In genomic region chr7:120856198-120856597, GRCh38 we compare ENCODE assay signal across 9 cellular contexts. TPM values are rescaled to one million over a fixed set of nuclear protein-coding genes. Genes with fewer than 3 reads are reported as not detected.
DNase-seq lines count a peak whose midpoint lies in the region; ATAC-seq lines count a peak whose summit lies in the region.
"Had no signal": no experiment of that assay in that cellular context is flagged by ENCODE, and none has a peak within 500 bp of the region (broad histone marks: within the 10 kb centered on the region; RNA-seq: fewer than 3 reads in every experiment).

No MANE protein-coding gene starts in this region.

- peaks cover 13% of the 10 kb centered on the region for H3K4me1 Mint-ChIP-seq in activated CD4-positive, alpha-beta T cell treated with anti-CD3 and anti-CD28 coated beads, Interleukin-2, amount 10 ng/mL, durations not matched to agents 24 days and 14 days
- peaks cover 12% of the 10 kb centered on the region for H3K4me1 Mint-ChIP-seq in activated T-helper 1 cell treated with anti-CD3 and anti-CD28 coated beads, Interleukin-12 subunit alpha, Interleukin-12 subunit beta, Interleukin-2, Interleukin-4 antibody, amounts not matched to agents 30 ng/mL and 10 ng/mL and 1 ng/mL, durations not matched to agents 14 hours and 24 hours and 36 hours (ENCODE audit: low read depth)
- peaks cover 11 to 24% of the 10 kb centered on the region in 2 donors for H3K4me1 Mint-ChIP-seq in stimulated activated naive B cell treated with anti-CD40 and anti-IgM and Interleukin-4, amounts not matched to agents 10 μg/mL and 1 μg/mL and 100 μg/mL, for 72 hours

- DNase-seq in activated CD4-positive, alpha-beta T cell treated with anti-CD3 and anti-CD28 coated beads, Interleukin-2, amount 10 ng/mL, durations not matched to agents 24 days and 14 days, result peak; percentile 12
- no peak for DNase-seq in activated CD4-positive, alpha-beta T cell treated with anti-CD3 and anti-CD28 coated beads for 48 hours
- DNase-seq in activated T-helper 1 cell treated with anti-CD3 and anti-CD28 coated beads, Interleukin-12 subunit alpha, Interleukin-12 subunit beta, Interleukin-2, Interleukin-4 antibody, amounts not matched to agents 30 ng/mL and 10 ng/mL and 1 ng/mL, durations not matched to agents 14 hours and 24 hours and 36 hours (ENCODE audit: low spot score), result no peak
- peak; percentile 53 for DNase-seq in left kidney (ENCODE audit: low read depth, low spot score)
- no peak for DNase-seq in stimulated activated naive B cell treated with anti-CD40 and anti-IgM and Interleukin-4, amounts not matched to agents 10 μg/mL and 1 μg/mL and 100 μg/mL, for 72 hours
- no peak for DNase-seq in mucosa of gallbladder (ENCODE audit: low spot score)
- no peak for DNase-seq in nucleus accumbens (lab: John Stamatoyannopoulos, UW)
- DNase-seq: stimulated activated CD4-positive, alpha-beta T cell treated with anti-CD3 and anti-CD28 coated beads, Interleukin-4, amount 100 ng/mL, for 1 hour had no signal

- H3K36me3 Mint-ChIP-seq in activated CD4-positive, alpha-beta T cell treated with anti-CD3 and anti-CD28 coated beads, Interleukin-2, amount 10 ng/mL, durations not matched to agents 24 days and 14 days (ENCODE audit: low read depth), result no peaks in the 10 kb centered on the region
- H3K36me3 Mint-ChIP-seq in activated T-helper 1 cell treated with anti-CD3 and anti-CD28 coated beads, Interleukin-12 subunit alpha, Interleukin-12 subunit beta, Interleukin-2, Interleukin-4 antibody, amounts not matched to agents 30 ng/mL and 10 ng/mL and 1 ng/mL, durations not matched to agents 14 hours and 24 hours and 36 hours (ENCODE audit: low read depth), result no peaks in the 10 kb centered on the region
- no peaks in the 10 kb centered on the region for H3K36me3 Mint-ChIP-seq in stimulated activated naive B cell treated with anti-CD40 and anti-IgM and Interleukin-4, amounts not matched to agents 10 μg/mL and 1 μg/mL and 100 μg/mL, for 72 hours

- no peak for ATAC-seq in stimulated activated naive B cell treated with anti-CD40 and anti-IgM and Interleukin-4, amounts not matched to agents 10 μg/mL and 1 μg/mL and 100 μg/mL, for 72 hours (replicated peaks)
- no peak for ATAC-seq in HG03196 (IDR thresholded peaks at IDR 0.05; ENCODE audit: unreplicated experiment)

- intact Hi-C loops in activated CD4-positive, alpha-beta T cell treated with anti-CD3 and anti-CD28 coated beads, Interleukin-2, amount 10 ng/mL, durations not matched to agents 24 days and 14 days (cut with micrococcal nuclease), result loop anchor here (5.0 kb wide), 2 partner anchors 49 to 96 kb away; partner anchors contain the start of gene ING3
- intact Hi-C loops in activated T-helper 1 cell treated with anti-CD3 and anti-CD28 coated beads, Interleukin-12 subunit alpha, Interleukin-12 subunit beta, Interleukin-2, Interleukin-4 antibody, amounts not matched to agents 30 ng/mL and 10 ng/mL and 1 ng/mL, durations not matched to agents 14 hours and 24 hours and 36 hours (cut with micrococcal nuclease), result loop anchor here (2.0 to 5.0 kb wide), 2 partner anchors 49 to 96 kb away; partner anchors contain the start of gene ING3

- no peaks in the 10 kb centered on the region for H3K9me3 Mint-ChIP-seq in activated CD4-positive, alpha-beta T cell treated with anti-CD3 and anti-CD28 coated beads, Interleukin-2, amount 10 ng/mL, durations not matched to agents 24 days and 14 days
- H3K9me3 Mint-ChIP-seq in activated T-helper 1 cell treated with anti-CD3 and anti-CD28 coated beads, Interleukin-12 subunit alpha, Interleukin-12 subunit beta, Interleukin-2, Interleukin-4 antibody, amounts not matched to agents 30 ng/mL and 10 ng/mL and 1 ng/mL, durations not matched to agents 14 hours and 24 hours and 36 hours, result no peaks in the 10 kb centered on the region
- H3K9me3 Mint-ChIP-seq in stimulated activated naive B cell treated with anti-CD40 and anti-IgM and Interleukin-4, amounts not matched to agents 10 μg/mL and 1 μg/mL and 100 μg/mL, for 72 hours, result no peaks in the 10 kb centered on the region

- H3K27me3 Mint-ChIP-seq in activated CD4-positive, alpha-beta T cell treated with anti-CD3 and anti-CD28 coated beads, Interleukin-2, amount 10 ng/mL, durations not matched to agents 24 days and 14 days, result peaks cover 63% of the 10 kb centered on the region
- peaks cover 65% of the 10 kb centered on the region for H3K27me3 Mint-ChIP-seq in activated T-helper 1 cell treated with anti-CD3 and anti-CD28 coated beads, Interleukin-12 subunit alpha, Interleukin-12 subunit beta, Interleukin-2, Interleukin-4 antibody, amounts not matched to agents 30 ng/mL and 10 ng/mL and 1 ng/mL, durations not matched to agents 14 hours and 24 hours and 36 hours (ENCODE audit: insufficient read depth)
- H3K27me3 Mint-ChIP-seq in stimulated activated naive B cell treated with anti-CD40 and anti-IgM and Interleukin-4, amounts not matched to agents 10 μg/mL and 1 μg/mL and 100 μg/mL, for 72 hours, result peaks cover 48 to 60% of the 10 kb centered on the region in 2 donors

- H3K27ac Mint-ChIP-seq in activated CD4-positive, alpha-beta T cell treated with anti-CD3 and anti-CD28 coated beads, Interleukin-2, amount 10 ng/mL, durations not matched to agents 24 days and 14 days, result no peak overlapping the region
- H3K27ac Mint-ChIP-seq in activated T-helper 1 cell treated with anti-CD3 and anti-CD28 coated beads, Interleukin-12 subunit alpha, Interleukin-12 subunit beta, Interleukin-2, Interleukin-4 antibody, amounts not matched to agents 30 ng/mL and 10 ng/mL and 1 ng/mL, durations not matched to agents 14 hours and 24 hours and 36 hours, result no peak overlapping the region
- no peak overlapping the region for H3K27ac Mint-ChIP-seq in stimulated activated naive B cell treated with anti-CD40 and anti-IgM and Interleukin-4, amounts not matched to agents 10 μg/mL and 1 μg/mL and 100 μg/mL, for 72 hours

- H3K4me3 Mint-ChIP-seq in activated CD4-positive, alpha-beta T cell treated with anti-CD3 and anti-CD28 coated beads, Interleukin-2, amount 10 ng/mL, durations not matched to agents 24 days and 14 days, result peak overlapping the region; percentile 85
- peak overlapping the region; percentile 73 for H3K4me3 Mint-ChIP-seq in activated T-helper 1 cell treated with anti-CD3 and anti-CD28 coated beads, Interleukin-12 subunit alpha, Interleukin-12 subunit beta, Interleukin-2, Interleukin-4 antibody, amounts not matched to agents 30 ng/mL and 10 ng/mL and 1 ng/mL, durations not matched to agents 14 hours and 24 hours and 36 hours
- H3K4me3 Mint-ChIP-seq in stimulated activated naive B cell treated with anti-CD40 and anti-IgM and Interleukin-4, amounts not matched to agents 10 μg/mL and 1 μg/mL and 100 μg/mL, for 72 hours, result peak overlapping the region; percentile 88 to 94

RNA-seq across cellular contexts. Expression of gene TSPAN12, which starts 1.7 kb away (rescaled TPM):
- total RNA-seq in activated CD4-positive, alpha-beta T cell treated with anti-CD3 and anti-CD28 coated beads, Interleukin-2, amount 10 ng/mL, durations not matched to agents 24 days and 14 days, result not detected in 2 replicates
- total RNA-seq in activated T-helper 1 cell treated with anti-CD3 and anti-CD28 coated beads, Interleukin-12 subunit alpha, Interleukin-12 subunit beta, Interleukin-2, Interleukin-4 antibody, amounts not matched to agents 30 ng/mL and 10 ng/mL and 1 ng/mL, durations not matched to agents 14 hours and 24 hours and 36 hours, result not detected in 2 replicates
- total RNA-seq in mucosa of gallbladder, result 65.8 TPM

Comparison
In these comparisons a context has a peak if more than half of its experiments do, and no peak if none do; other contexts are left out.
1. DNase-seq: peak in activated CD4-positive, alpha-beta T cell treated with anti-CD3 and anti-CD28 coated beads, Interleukin-2, amount 10 ng/mL, durations not matched to agents 24 days and 14 days (single experiment) and left kidney (single experiment); none in activated CD4-positive, alpha-beta T cell treated with anti-CD3 and anti-CD28 coated beads for 48 hours (single experiment), activated T-helper 1 cell treated with anti-CD3 and anti-CD28 coated beads, Interleukin-12 subunit alpha, Interleukin-12 subunit beta, Interleukin-2, Interleukin-4 antibody, amounts not matched to agents 30 ng/mL and 10 ng/mL and 1 ng/mL, durations not matched to agents 14 hours and 24 hours and 36 hours (single experiment), stimulated activated naive B cell treated with anti-CD40 and anti-IgM and Interleukin-4, amounts not matched to agents 10 μg/mL and 1 μg/mL and 100 μg/mL, for 72 hours (single experiment), mucosa of gallbladder (single experiment) and nucleus accumbens (0 of 56).
2. RNA of gene TSPAN12, which starts 1.7 kb away (total RNA-seq): 65.8 TPM in mucosa of gallbladder (single experiment); not detected in activated CD4-positive, alpha-beta T cell treated with anti-CD3 and anti-CD28 coated beads, Interleukin-2, amount 10 ng/mL, durations not matched to agents 24 days and 14 days and not detected in activated T-helper 1 cell treated with anti-CD3 and anti-CD28 coated beads, Interleukin-12 subunit alpha, Interleukin-12 subunit beta, Interleukin-2, Interleukin-4 antibody, amounts not matched to agents 30 ng/mL and 10 ng/mL and 1 ng/mL, durations not matched to agents 14 hours and 24 hours and 36 hours; every median in the first group is over 10 times any median in the second.
3. Peak in every context shown above with its lines, with median percentiles within 50 percentile points of each other: H3K4me3 Mint-ChIP-seq.